Comparison of ENCODE assay signal across 8 cellular contexts in genomic region chr10:5971315-5971832, GRCh38. TPM values are rescaled to one million over a fixed set of nuclear protein-coding genes. Genes with fewer than 3 reads are reported as not detected.
A peak's percentile ranks its signal among the peaks of the same experiment; 100 is the strongest.
DNase-seq lines count a peak whose midpoint lies in the region; ATAC-seq lines count a peak whose summit lies in the region.

No MANE protein-coding gene starts in this region.

- no peaks in the 10 kb centered on the region for H3K27me3 Mint-ChIP-seq in activated T-helper 17 cell treated with anti-CD3 and anti-CD28 coated beads, Interleukin-2, amount 50 U/mL, for 72 hours

- H3K4me3 Mint-ChIP-seq in activated T-helper 17 cell treated with anti-CD3 and anti-CD28 coated beads, Interleukin-2, amount 50 U/mL, for 72 hours: peak overlapping the region; percentile 96

- H3K9me3 Mint-ChIP-seq in activated T-helper 17 cell treated with anti-CD3 and anti-CD28 coated beads, Interleukin-2, amount 50 U/mL, for 72 hours: no peaks in the 10 kb centered on the region

- peak; percentile 64 for ATAC-seq in activated T-helper 17 cell treated with anti-CD3 and anti-CD28 coated beads, Interleukin-2, amount 50 U/mL, for 72 hours (replicated peaks)

- peaks cover 43% of the 10 kb centered on the region for H3K4me1 Mint-ChIP-seq in activated T-helper 17 cell treated with anti-CD3 and anti-CD28 coated beads, Interleukin-2, amount 50 U/mL, for 72 hours

- H3K36me3 Mint-ChIP-seq in activated T-helper 17 cell treated with anti-CD3 and anti-CD28 coated beads, Interleukin-2, amount 50 U/mL, for 72 hours (ENCODE audit: low read depth): peaks cover 62% of the 10 kb centered on the region

- DNase-seq in activated T-cell treated with anti-CD3 and anti-CD28 coated beads for 24 hours (ENCODE audit: low read depth): peak; percentile 13
- no peak for DNase-seq in activated T-cell treated with anti-CD3 and anti-CD28 coated beads for 4 hours
- peak; percentile 78 for DNase-seq in iris pigment epithelial cell (ENCODE audit: low read depth)
- peak; percentile 48 for DNase-seq in ureter (ENCODE audit: low spot score)
- DNase-seq in hypothalamus (lab: John Stamatoyannopoulos, UW): no peak
- DNase-seq in NCI-H526 (lab: John Stamatoyannopoulos, UW): no peak
- no peak for DNase-seq in ecto neural progenitor cell (ENCODE audit: low spot score)

- peak overlapping the region; percentile 94 for H3K27ac Mint-ChIP-seq in activated T-helper 17 cell treated with anti-CD3 and anti-CD28 coated beads, Interleukin-2, amount 50 U/mL, for 72 hours

RNA-seq across cellular contexts. Expression of gene IL15RA, which starts 6.0 kb away (rescaled TPM):
- 10 to 100 TPM; 25.5 to 28.2 TPM for total RNA-seq in activated T-helper 17 cell treated with anti-CD3 and anti-CD28 coated beads, Interleukin-2, amount 50 U/mL, for 72 hours
- total RNA-seq in ureter: 13.5 TPM

Comparison
In these comparisons a context has a peak if more than half of its experiments do, and no peak if none do; other contexts are left out.
1. DNase-seq: peak in activated T-cell treated with anti-CD3 and anti-CD28 coated beads for 24 hours (single experiment), iris pigment epithelial cell (single experiment) and ureter (single experiment); none in activated T-cell treated with anti-CD3 and anti-CD28 coated beads for 4 hours (single experiment), hypothalamus (0 of 51), NCI-H526 (0 of 2) and ecto neural progenitor cell (single experiment).